12 cellular contexts compared by ENCODE assay signal in the genomic region with DNA sequence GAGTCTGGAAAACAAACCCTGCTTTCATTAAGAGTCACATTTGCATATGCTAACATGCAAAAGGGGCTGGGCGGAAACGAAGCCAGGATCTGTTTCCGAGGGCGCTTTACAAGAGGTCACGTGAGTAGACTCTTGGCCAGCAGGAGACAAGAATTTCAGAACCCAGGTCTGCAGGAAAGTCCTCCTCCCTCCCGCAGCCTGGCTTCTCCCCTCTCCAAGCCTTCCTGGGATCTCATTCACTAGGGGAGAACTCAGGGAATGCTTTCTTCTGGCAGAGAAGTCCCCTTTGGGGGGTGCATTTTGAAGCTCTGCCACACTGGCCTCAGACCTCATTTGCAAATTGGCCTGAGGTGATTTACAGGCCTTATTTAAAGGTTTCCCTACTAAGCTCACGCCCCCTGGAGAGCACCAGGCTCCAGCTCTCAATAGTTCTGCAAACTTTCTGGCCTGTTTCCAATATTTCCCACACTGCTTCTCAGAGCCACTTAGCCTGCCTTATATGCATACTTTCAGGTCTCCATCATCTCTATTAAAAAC. TPM values are rescaled to one million over a fixed set of nuclear protein-coding genes. Genes with fewer than 3 reads are reported as not detected.
DNase-seq lines count a peak whose midpoint lies in the region; ATAC-seq, FAIRE-seq and TF ChIP-seq lines count a peak whose summit lies in the region.
"Had no signal": no experiment of that assay in that cellular context is flagged by ENCODE, and none has a peak within 500 bp of the region (broad histone marks: within the 10 kb centered on the region; RNA-seq: fewer than 3 reads in every experiment).

No MANE protein-coding gene starts in this region.

- TF ChIP-seq CTCF in HepG2 (CRISPR knock-in tag; IDR thresholded peaks at IDR 0.05), result no peak
- TF ChIP-seq CTCF in right lobe of liver (IDR thresholded peaks at IDR 0.05), result no peak
- TF ChIP-seq CTCF in SU-DHL-6 (IDR thresholded peaks at IDR 0.05; ENCODE audit: insufficient read depth, low read length, poor library complexity, severe bottlenecking), result no peak

- H3F3A ChIP-seq in SU-DHL-6 (ENCODE audit: insufficient read depth), result peaks cover 71% of the 10 kb centered on the region

- no peak for ATAC-seq in HepG2
- no peak for ATAC-seq in right lobe of liver
- ATAC-seq in GM19455 (IDR thresholded peaks at IDR 0.05; ENCODE audit: unreplicated experiment), result no peak

- H3K9me3 ChIP-seq in HepG2 (ENCODE audit: low read length), result no peaks in the 10 kb centered on the region
- H3K9me3 ChIP-seq in right lobe of liver, result no peaks in the 10 kb centered on the region
- no peaks in the 10 kb centered on the region for H3K9me3 ChIP-seq in SU-DHL-6 (ENCODE audit: insufficient read depth, low read length)

- H3K4me1 ChIP-seq in HepG2 (ENCODE audit: insufficient read depth, low read length) (peaks cover 21% of the 10 kb centered on the region), right lobe of liver (no peaks in the 10 kb centered on the region)

- no peaks in the 10 kb centered on the region for H3K9me2 ChIP-seq in SU-DHL-6 (replicated peaks; ENCODE audit: insufficient read depth, low read length)

- no peaks in the 10 kb centered on the region for H3K9me3 Mint-ChIP-seq in activated T-cell treated with anti-CD3 and anti-CD28 coated beads, Interleukin-2, amount 50 U/mL, for 24 hours
- H3K9me3 Mint-ChIP-seq: activated T-helper 1 cell treated with anti-CD3 and anti-CD28 coated beads, Interleukin-12 subunit alpha, Interleukin-12 subunit beta, Interleukin-2, Interleukin-4 antibody, amounts not matched to agents 30 ng/mL and 10 ng/mL and 1 ng/mL, durations not matched to agents 14 hours and 24 hours and 36 hours had no signal

- intact Hi-C loops in HepG2 (cut with micrococcal nuclease; ENCODE audit: unreplicated experiment) (no loop called here), right lobe of liver (cut with DNase I) (no loop called here)

- 94% methylated on average over 7 of the region's 7 CpGs for WGBS in HepG2 (ENCODE audit: low lambda C conversion rate)
- 96% methylated on average over 5 of the region's 7 CpGs for WGBS in right lobe of liver (ENCODE audit: insufficient coverage, low coverage, low lambda C conversion rate, missing lambda C conversion rate)

- no peaks in the 10 kb centered on the region for H3K27me3 Mint-ChIP-seq in activated T-cell treated with anti-CD3 and anti-CD28 coated beads, Interleukin-2, amount 50 U/mL, for 24 hours

- H3K79me2 ChIP-seq in HepG2 (ENCODE audit: insufficient read depth, low read length) (no peaks in the 10 kb centered on the region), SU-DHL-6 (ENCODE audit: insufficient read depth, low read length) (no peaks in the 10 kb centered on the region)

- no peak overlapping the region for H3K4me3 Mint-ChIP-seq in activated T-cell treated with anti-CD3 and anti-CD28 coated beads, Interleukin-2, amount 50 U/mL, for 24 hours
- H3K4me3 Mint-ChIP-seq: activated T-helper 1 cell treated with anti-CD3 and anti-CD28 coated beads, Interleukin-12 subunit alpha, Interleukin-12 subunit beta, Interleukin-2, Interleukin-4 antibody, amounts not matched to agents 30 ng/mL and 10 ng/mL and 1 ng/mL, durations not matched to agents 14 hours and 24 hours and 36 hours had no signal

- no peaks in the 10 kb centered on the region for H3K4me1 Mint-ChIP-seq in activated T-cell treated with anti-CD3 and anti-CD28 coated beads, Interleukin-2, amount 50 U/mL, for 24 hours (ENCODE audit: low read depth)

- in situ Hi-C loops in HepG2 (cut with HindIII; ENCODE audit: extremely low pct_ligation_motif_present, low pct_unique_long_range_greater_than_20kb), result no loop called here

- no peak overlapping the region for H3K4me2 ChIP-seq in HepG2 (ENCODE audit: low read depth, low read length)
- peak overlapping the region; percentile 36 for H3K4me2 ChIP-seq in SU-DHL-6 (ENCODE audit: low read depth, low read length, poor library complexity, severe bottlenecking)
- H3K4me2 ChIP-seq: KMS-11 had no signal

- no peak for TF ChIP-seq EP300 in HepG2 (IDR thresholded peaks at IDR 0.05; ENCODE audit: low read depth in 2 of 2, low read length in 2 of 2)
- TF ChIP-seq EP300 in HepG2 (CRISPR knock-in tag; IDR thresholded peaks at IDR 0.05; ENCODE audit: borderline replicate concordance), result no peak

- DNase-seq in HepG2 (ENCODE audit: low spot score) (no peak), right lobe of liver (no peak), iPS DF 4.7 (ENCODE audit: extremely low read depth, low spot score) (peak; percentile 86), D341Med (ENCODE audit: low spot score) (no peak), HCEC 1CT (no peak)
- DNase-seq in activated T-cell treated with anti-CD3 and anti-CD28 coated beads, Interleukin-2, amount 50 U/mL, for 24 hours, result no peak

- H3K27me3 ChIP-seq in HepG2 (ENCODE audit: control insufficient read depth in 1 of 2, insufficient read depth in 2 of 2, low read length in 2 of 2), result no peaks in the 10 kb centered on the region; a peak in 1 of 5 replicates
- H3K27me3 ChIP-seq in right lobe of liver, result no peaks in the 10 kb centered on the region
- H3K27me3 ChIP-seq in SU-DHL-6 (ENCODE audit: low read length), result no peaks in the 10 kb centered on the region

- no peaks in the 10 kb centered on the region for H4K20me1 ChIP-seq in HepG2 (ENCODE audit: insufficient read depth, low read length)
- H4K20me1 ChIP-seq in SU-DHL-6 (ENCODE audit: low read depth, low read length), result no peaks in the 10 kb centered on the region

- CTCF ChIA-PET in HepG2 (lab: Yijun Ruan, JAX; ENCODE audit: low intra/inter-chr PET ratio, low total read pairs), result no interaction called here

- H3K27ac ChIP-seq in HepG2 (ENCODE audit: extremely low read length, insufficient read depth, low read length) (peak overlapping the region; percentile 0), right lobe of liver (no peak overlapping the region), SU-DHL-6 (ENCODE audit: low read depth, low read length) (peak overlapping the region; percentile 99)
- H3K27ac ChIP-seq: KMS-11, VCaP had no signal

- H3K9ac ChIP-seq in HepG2 (ENCODE audit: insufficient read depth, low read depth, low read length), result no peak overlapping the region
- peak overlapping the region; percentile 26; the same call in 1 of the 2 replicates for H3K9ac ChIP-seq in SU-DHL-6 (ENCODE audit: low read length)
- H3K9ac ChIP-seq: KMS-11 had no signal

- POLR2A ChIA-PET in HepG2 (lab: Yijun Ruan, JAX), result no interaction called here

- TF ChIP-seq RAD21 in HepG2 (CRISPR knock-in tag; IDR thresholded peaks at IDR 0.05), result no peak

- no TSS peak for BruUV-seq in HepG2 (replicated peaks; lab: Mats Ljungman, UMichigan)

- H2AFZ ChIP-seq in HepG2 (ENCODE audit: low read length) (no peak overlapping the region), SU-DHL-6 (ENCODE audit: low read depth, low read length, severe bottlenecking) (no peak overlapping the region)

- FAIRE-seq in HepG2 (lab: Jason Lieb, UNC), result no peak
- FAIRE-seq: keratinocyte had no signal

- TF ChIP-seq POLR2A in HepG2 (IDR thresholded peaks at IDR 0.05; ENCODE audit: insufficient read depth in 1 of 2, low read depth in 2 of 2, low read length in 2 of 2) (no peak), right lobe of liver (IDR thresholded peaks at IDR 0.05) (no peak)

- H3K36me3 Mint-ChIP-seq in activated T-cell treated with anti-CD3 and anti-CD28 coated beads, Interleukin-2, amount 50 U/mL, for 24 hours (ENCODE audit: low read depth), result peaks cover 83% of the 10 kb centered on the region

- H3K4me3 ChIP-seq in HepG2 (replicated peaks in 1 of 3; ENCODE audit: insufficient read depth in 1 of 3, low read depth in 2 of 3, low read length in 3 of 3), result no peak overlapping the region
- no peak overlapping the region for H3K4me3 ChIP-seq in right lobe of liver
- no peak overlapping the region for H3K4me3 ChIP-seq in SU-DHL-6 (ENCODE audit: insufficient read depth, low read length, poor library complexity, severe bottlenecking)

- H3K36me3 ChIP-seq in HepG2 (replicated peaks in 1 of 2; ENCODE audit: control insufficient read depth in 1 of 2, insufficient read depth in 2 of 2, low read length in 2 of 2) (peaks cover 5 to 37% of the 10 kb centered on the region in 2 experiments), right lobe of liver (peaks cover 0 to 14% (median 0%) of the 10 kb centered on the region in 4 donors), SU-DHL-6 (ENCODE audit: low read length) (0 out of 2 replicates have a peak, but pooled peaks cover 6% of the 10 kb centered on the region)

- no peak overlapping the region for H3K27ac Mint-ChIP-seq in activated T-cell treated with anti-CD3 and anti-CD28 coated beads, Interleukin-2, amount 50 U/mL, for 24 hours
- H3K27ac Mint-ChIP-seq: activated T-helper 1 cell treated with anti-CD3 and anti-CD28 coated beads, Interleukin-12 subunit alpha, Interleukin-12 subunit beta, Interleukin-2, Interleukin-4 antibody, amounts not matched to agents 30 ng/mL and 10 ng/mL and 1 ng/mL, durations not matched to agents 14 hours and 24 hours and 36 hours had no signal

TF ChIP-seq in HepG2, 621 proteins besides CTCF, POLR2A, EP300 and RAD21 (continues in another document):
- TF ChIP-seq PAX8 (CRISPR knock-in tag; IDR thresholded peaks at IDR 0.05; ENCODE audit: borderline replicate concordance), result no peak

RNA-seq across cellular contexts. Expression of a gene that starts 57.2 kb away (rescaled TPM):
- total RNA-seq in HepG2 (2016; rRNA removed; fragmentation: Illumina TruSeq; extraction: Trizol) (not detected in 2 replicates), right lobe of liver (not detected)
- not detected in 2 replicates for total RNA-seq in HepG2 (2016; cell fraction: cytosol; rRNA removed; fragmentation: Illumina TruSeq; extraction: Trizol; ENCODE audit: low read depth)
- total RNA-seq in HepG2 (2016; cell fraction: insoluble cytoplasmic fraction; rRNA removed; fragmentation: Illumina TruSeq; extraction: Trizol), result not detected in 2 replicates
- not detected in 2 replicates for total RNA-seq in HepG2 (2016; cell fraction: membrane; rRNA removed; fragmentation: Illumina TruSeq; extraction: Trizol)
- total RNA-seq in HepG2 (2016; cell fraction: nucleus; rRNA removed; fragmentation: Illumina TruSeq; extraction: Trizol), result not detected in 2 replicates
- not detected in 2 replicates for polyA plus RNA-seq in HepG2 (2011; rRNA removed)
- not detected in 2 replicates for polyA plus RNA-seq in HepG2 (2011; cell fraction: cytosol; rRNA removed)
- not detected in 2 replicates for polyA plus RNA-seq in HepG2 (2011; cell fraction: nucleus; rRNA removed)
- polyA plus RNA-seq in HepG2 (2012), result not detected in 2 replicates
- polyA plus RNA-seq in HepG2 (2016; cell fraction: cytosol; fragmentation: Illumina TruSeq; extraction: Trizol; ENCODE audit: low read depth), result not detected in 2 replicates
- polyA plus RNA-seq in HepG2 (2016; cell fraction: insoluble cytoplasmic fraction; fragmentation: Illumina TruSeq; extraction: Trizol; ENCODE audit: low read depth), result not detected in 2 replicates
- not detected in 2 replicates for polyA plus RNA-seq in HepG2 (2016; cell fraction: membrane; fragmentation: Illumina TruSeq; extraction: Trizol; ENCODE audit: low read depth)
- polyA plus RNA-seq in HepG2 (2016; cell fraction: nucleus; fragmentation: Illumina TruSeq; extraction: Trizol; ENCODE audit: insufficient read depth, low read depth), result not detected in 2 replicates
- not detected in 2 replicates for polyA minus RNA-seq in HepG2 (2011; rRNA and poly(A)+ RNA removed; ENCODE audit: low replicate concordance)
- not detected in 2 replicates for polyA minus RNA-seq in HepG2 (2011; cell fraction: cytosol; rRNA and poly(A)+ RNA removed)
- not detected in 2 replicates for polyA minus RNA-seq in HepG2 (2011; cell fraction: nucleus; rRNA and poly(A)+ RNA removed)
- total RNA-seq: activated T-helper 1 cell treated with anti-CD3 and anti-CD28 coated beads, Interleukin-12 subunit alpha, Interleukin-12 subunit beta, Interleukin-2, Interleukin-4 antibody, amounts not matched to agents 30 ng/mL and 10 ng/mL and 1 ng/mL, durations not matched to agents 14 hours and 24 hours and 36 hours had no signal
- polyA plus RNA-seq: keratinocyte had no signal

Comparison
In these comparisons a context has a peak if more than half of its experiments do, and no peak if none do; other contexts are left out.
1. H3K27ac ChIP-seq: peak in HepG2 (single experiment) and SU-DHL-6 (single experiment); none in right lobe of liver (0 of 3).